8 cellular contexts compared by ENCODE assay signal in genomic region chr3:184298759-184299487, GRCh38. TPM values are rescaled to one million over a fixed set of nuclear protein-coding genes. Genes with fewer than 3 reads are reported as not detected.
DNase-seq lines count a peak whose midpoint lies in the region; ATAC-seq and TF ChIP-seq lines count a peak whose summit lies in the region.

Gene PSMD2, plus strand, starts transcription at chr3:184299241. Its CDS starts 26 bp downstream, at chr3:184299267.

- H3K4me3 Mint-ChIP-seq in GM23338: peak within 1 kb of the TSS; percentile 99

- TF ChIP-seq CTCF in DOHH2 (IDR thresholded peaks at IDR 0.05; ENCODE audit: low read depth, low read length, poor library complexity, severe bottlenecking) (no peak), GM23338 (conservative IDR thresholded peaks at IDR 0.05; ENCODE audit: low read depth in 2 of 2) (no peak), esophagus squamous epithelium (IDR thresholded peaks at IDR 0.05) (peak in 1 of 6 experiments; percentile 6)

- H3K4me1 ChIP-seq in DOHH2 (ENCODE audit: control insufficient read depth, low read length): peaks cover 16% of the 10 kb centered on the region
- peaks cover 7% of the 10 kb centered on the region; the same call in 1 of the 2 replicates for H3K4me1 ChIP-seq in GM23338 (ENCODE audit: insufficient read depth)
- H3K4me1 ChIP-seq in esophagus squamous epithelium: peaks cover 9 to 23% (median 13%) of the 10 kb centered on the region in 3 donors

- H2AFZ ChIP-seq in GM23338: peak within 1 kb of the TSS; percentile 97

- H3K36me3 ChIP-seq in DOHH2 (ENCODE audit: control insufficient read depth, low read length) (peaks cover 47% of the 10 kb centered on the region), GM23338 (ENCODE audit: insufficient read depth) (peaks cover 32% of the 10 kb centered on the region), esophagus squamous epithelium (peaks cover 24 to 39% (median 28%) of the 10 kb centered on the region in 3 donors)

- H3K79me2 ChIP-seq in DOHH2 (ENCODE audit: control insufficient read depth, low read length) (peaks cover 33% of the 10 kb centered on the region), GM23338 (replicated peaks; ENCODE audit: insufficient read depth) (peaks cover 34% of the 10 kb centered on the region)

- H3K4me3 ChIP-seq in DOHH2 (ENCODE audit: low read length) (peak within 1 kb of the TSS; percentile 82), GM23338 (peak within 1 kb of the TSS; percentile 98), esophagus squamous epithelium (peak within 1 kb of the TSS; percentile 79 to 99 (median 91))

- peaks cover 9% of the 10 kb centered on the region; the same call in 1 of the 2 replicates for H4K20me1 ChIP-seq in DOHH2 (ENCODE audit: control insufficient read depth, insufficient read depth, low read depth, low read length)
- H4K20me1 ChIP-seq in GM23338 (replicated peaks; ENCODE audit: insufficient read depth): peaks cover 18% of the 10 kb centered on the region

- H3K4me1 Mint-ChIP-seq in GM23338: peaks cover 10% of the 10 kb centered on the region

- peaks cover 46% of the 10 kb centered on the region for H3K36me3 Mint-ChIP-seq in GM23338 (ENCODE audit: low read depth)

- peak within 1 kb of the TSS; percentile 95 for H3K27ac Mint-ChIP-seq in GM23338

- H3K27me3 ChIP-seq in DOHH2 (ENCODE audit: control insufficient read depth, low read length): 0 out of 2 replicates have a peak, but pooled peaks cover 4% of the 10 kb centered on the region
- H3K27me3 ChIP-seq in GM23338 (ENCODE audit: insufficient read depth): no peaks in the 10 kb centered on the region
- no peaks in the 10 kb centered on the region for H3K27me3 ChIP-seq in esophagus squamous epithelium

- no peaks in the 10 kb centered on the region for H3K9me3 ChIP-seq in DOHH2 (ENCODE audit: control insufficient read depth, insufficient read depth, low read length)
- H3K9me3 ChIP-seq in esophagus squamous epithelium: no peaks in the 10 kb centered on the region

- ATAC-seq in GM23338: peak; percentile 98

- peak within 1 kb of the TSS; percentile 73 for H3K4me2 ChIP-seq in DOHH2 (ENCODE audit: low read length)
- H3K4me2 ChIP-seq in GM23338: peak within 1 kb of the TSS; percentile 99

- DNase-seq in GM23338 (ENCODE audit: low spot score): peak; percentile 99
- DNase-seq in Kasumi-1 (lab: John Stamatoyannopoulos, UW): peak; percentile 89 to 91
- peak; percentile 94 for DNase-seq in RKO (ENCODE audit: low spot score)
- peak; percentile 98 for DNase-seq in activated T-helper 1 cell treated with Interleukin-2 at 50 U/mL for 16 hours (ENCODE audit: low read depth)
- peak; percentile 84 for DNase-seq in esophagus squamous epithelium (lab: John Stamatoyannopoulos, UW)
- peak; percentile 97 for DNase-seq in myocyte (ENCODE audit: low read depth)
- DNase-seq in stimulated activated CD8-positive, alpha-beta memory T cell treated with anti-CD3 and anti-CD28 coated beads, Interleukin-7, amount 100 ng/mL, for 4 hours (ENCODE audit: low read depth in 2 of 2): peak; percentile 96 to 98

- intact Hi-C loops in esophagus squamous epithelium (cut with DNase I): no loop called here

- TF ChIP-seq POLR2A in esophagus squamous epithelium (IDR thresholded peaks at IDR 0.05): peak in 3 of 4 donors; percentile 68 to 85 (median 81)

- H3K9me2 ChIP-seq in DOHH2 (replicated peaks; ENCODE audit: control insufficient read depth, low read length) (no peaks in the 10 kb centered on the region), GM23338 (ENCODE audit: insufficient read depth) (no peaks in the 10 kb centered on the region)

- H3K27ac ChIP-seq in DOHH2 (ENCODE audit: low read depth, low read length) (peak within 1 kb of the TSS; percentile 16; the same call in 1 of the 2 replicates), GM23338 (ENCODE audit: low read depth) (peak within 1 kb of the TSS; percentile 92), esophagus squamous epithelium (peak within 1 kb of the TSS; percentile 86 to 92 (median 88))

- peaks cover 3% of the 10 kb centered on the region; the same call in 1 of the 2 replicates for H3F3A ChIP-seq in DOHH2 (ENCODE audit: control insufficient read depth, insufficient read depth)
- H3F3A ChIP-seq in GM23338 (replicated peaks; ENCODE audit: low read depth): peaks cover 11% of the 10 kb centered on the region; the same call in 1 of the 2 replicates

- peaks cover 8% of the 10 kb centered on the region for H3K27me3 Mint-ChIP-seq in GM23338 (ENCODE audit: insufficient read depth, low read depth, poor library complexity)

- no peaks in the 10 kb centered on the region for H3K9me3 Mint-ChIP-seq in GM23338

- 0% methylated on average over 17 to 21 of the region's 78 CpGs for WGBS in esophagus squamous epithelium, 2 donors

TF ChIP-seq in GM23338, 12 proteins besides CTCF, POLR2A, EP300 and RAD21 (continues in another document):
- TF ChIP-seq EZH2 (IDR thresholded peaks at IDR 0.05; ENCODE audit: low read depth, unreplicated experiment) (no peak), CREB1 (CRISPR knock-in tag; IDR thresholded peaks at IDR 0.05; ENCODE audit: low read depth) (peak; percentile 12; the same call in 1 of the 2 replicates), NANOG (IDR thresholded peaks at IDR 0.05; ENCODE audit: borderline replicate concordance) (no peak), ZNF114 (CRISPR knock-in tag; IDR thresholded peaks at IDR 0.05) (no peak), ZNF331 (CRISPR knock-in tag; IDR thresholded peaks at IDR 0.05; ENCODE audit: low read depth) (no peak)
- TF ChIP-seq, protein P1, sequence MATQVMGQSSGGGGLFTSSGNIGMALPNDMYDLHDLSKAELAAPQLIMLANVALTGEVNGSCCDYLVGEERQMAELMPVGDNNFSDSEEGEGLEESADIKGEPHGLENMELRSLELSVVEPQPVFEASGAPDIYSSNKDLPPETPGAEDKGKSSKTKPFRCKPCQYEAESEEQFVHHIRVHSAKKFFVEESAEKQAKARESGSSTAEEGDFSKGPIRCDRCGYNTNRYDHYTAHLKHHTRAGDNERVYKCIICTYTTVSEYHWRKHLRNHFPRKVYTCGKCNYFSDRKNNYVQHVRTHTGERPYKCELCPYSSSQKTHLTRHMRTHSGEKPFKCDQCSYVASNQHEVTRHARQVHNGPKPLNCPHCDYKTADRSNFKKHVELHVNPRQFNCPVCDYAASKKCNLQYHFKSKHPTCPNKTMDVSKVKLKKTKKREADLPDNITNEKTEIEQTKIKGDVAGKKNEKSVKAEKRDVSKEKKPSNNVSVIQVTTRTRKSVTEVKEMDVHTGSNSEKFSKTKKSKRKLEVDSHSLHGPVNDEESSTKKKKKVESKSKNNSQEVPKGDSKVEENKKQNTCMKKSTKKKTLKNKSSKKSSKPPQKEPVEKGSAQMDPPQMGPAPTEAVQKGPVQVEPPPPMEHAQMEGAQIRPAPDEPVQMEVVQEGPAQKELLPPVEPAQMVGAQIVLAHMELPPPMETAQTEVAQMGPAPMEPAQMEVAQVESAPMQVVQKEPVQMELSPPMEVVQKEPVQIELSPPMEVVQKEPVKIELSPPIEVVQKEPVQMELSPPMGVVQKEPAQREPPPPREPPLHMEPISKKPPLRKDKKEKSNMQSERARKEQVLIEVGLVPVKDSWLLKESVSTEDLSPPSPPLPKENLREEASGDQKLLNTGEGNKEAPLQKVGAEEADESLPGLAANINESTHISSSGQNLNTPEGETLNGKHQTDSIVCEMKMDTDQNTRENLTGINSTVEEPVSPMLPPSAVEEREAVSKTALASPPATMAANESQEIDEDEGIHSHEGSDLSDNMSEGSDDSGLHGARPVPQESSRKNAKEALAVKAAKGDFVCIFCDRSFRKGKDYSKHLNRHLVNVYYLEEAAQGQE (IDR thresholded peaks at IDR 0.05; ENCODE audit: unreplicated experiment): no peak

RNA-seq across cellular contexts. Expression of gene PSMD2, which starts in this region (rescaled TPM):
- total RNA-seq in GM23338 (2014; rRNA removed; shearing (Covaris generic)): 328 and 507 TPM in 2 replicates
- polyA plus RNA-seq in GM23338 (2016; fragmentation: Nextera tagmentation; extraction: Ambion mirVana): 101 and 117 TPM in 2 replicates
- 100 to 1,000 TPM; 209 to 362 (median 235) TPM for total RNA-seq in esophagus squamous epithelium
- 480 and 540 TPM in 2 replicates for total RNA-seq in myocyte
- 389 TPM for polyA plus RNA-seq in myocyte (2012)

Comparison
In these comparisons a context has a peak if more than half of its experiments do, and no peak if none do; other contexts are left out.
1. Peak in every context shown above with its lines: DNase-seq, ATAC-seq, H3K4me3 ChIP-seq and H3K27ac ChIP-seq.
2. H3K27ac ChIP-seq: peak in every context shown above with its lines; median percentile 92 in GM23338; 88 in esophagus squamous epithelium; 16 in DOHH2.